33 cellular contexts compared by ENCODE assay signal in the genomic region with DNA sequence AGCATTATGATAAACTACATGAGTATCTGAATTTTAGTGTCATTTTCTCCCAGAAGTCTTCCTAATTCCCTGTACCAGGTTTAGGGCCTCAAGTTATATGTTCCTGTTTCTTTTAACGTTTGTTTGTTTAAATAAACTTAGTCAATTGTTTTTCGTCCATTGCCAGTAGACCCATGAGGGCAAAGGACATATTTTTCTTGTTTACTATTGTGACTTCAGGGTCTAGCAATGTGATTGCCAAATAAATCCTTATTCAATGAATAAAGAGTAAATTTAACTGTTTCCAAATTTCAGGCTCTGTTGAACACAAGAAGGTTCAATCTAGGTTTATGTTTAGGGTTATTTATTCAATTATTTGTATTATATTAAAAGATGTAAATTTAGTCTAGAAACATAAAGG.
"Had no signal": no experiment of that assay in that cellular context is flagged by ENCODE, and none has a peak within 500 bp of the region (broad histone marks: within the 10 kb centered on the region; RNA-seq: fewer than 3 reads in every experiment).

No MANE protein-coding gene starts in this region.

- ATAC-seq: activated naive CD4-positive, alpha-beta T cell treated with anti-CD3 and anti-CD28 coated beads, Interleukin-2, amount 50 U/mL, for 72 hours; activated naive CD8-positive, alpha-beta T cell treated with anti-CD3 and anti-CD28 coated beads, Interleukin-2, amount 50 U/mL, for 24 hours; activated T-cell treated with anti-CD3 and anti-CD28 coated beads, Interleukin-2, amount 50 U/mL, for 4 hours; activated T-cell treated with anti-CD3 and anti-CD28 coated beads, Interleukin-2, amount 50 U/mL, for 72 hours; activated T-helper 17 cell treated with anti-CD3 and anti-CD28 coated beads, Interleukin-2, amount 50 U/mL, for 72 hours; body of pancreas had no signal

- H3K27me3 ChIP-seq: adrenal gland, ascending aorta, body of pancreas, brain microvascular endothelial cell, breast epithelium, cardiac muscle cell had no signal

- H3K4me3 ChIP-seq: adrenal gland, ascending aorta, body of pancreas, breast epithelium, cardiac muscle cell had no signal

- H3K9me3 ChIP-seq: adrenal gland, ascending aorta, body of pancreas, breast epithelium had no signal

- H3K36me3 ChIP-seq: adrenal gland, ascending aorta, brain microvascular endothelial cell, breast epithelium, cardiac muscle cell had no signal

- H3K27ac ChIP-seq: adrenal gland, ascending aorta, body of pancreas, brain microvascular endothelial cell, breast epithelium, cardiac muscle cell had no signal

- H3K4me1 ChIP-seq: adrenal gland, ascending aorta, body of pancreas, breast epithelium had no signal

- FAIRE-seq: astrocyte, bronchial epithelial cell had no signal

- DNase-seq: activated effector memory CD4-positive, alpha-beta T cell treated with anti-CD3 and anti-CD28 coated beads, Interleukin-2, amount 50 U/mL, for 16 hours; activated effector memory CD4-positive, alpha-beta T cell treated with Interleukin-2 at 50 U/mL for 16 hours; activated gamma-delta T cell; activated gamma-delta T cell treated with Interleukin-2 at 50 U/mL for 16 hours; activated naive CD4-positive, alpha-beta T cell; activated naive CD4-positive, alpha-beta T cell treated with anti-CD3 and anti-CD28 coated beads for 36 hours; activated naive CD4-positive, alpha-beta T cell treated with anti-CD3 and anti-CD28 coated beads, Interleukin-2, amount 10 ng/mL, durations not matched to agents 7 days and 5 days; activated naive CD4-positive, alpha-beta T cell treated with anti-CD3 and anti-CD28 coated beads, Interleukin-2, amount 50 U/mL, for 16 hours; activated naive CD4-positive, alpha-beta T cell treated with Interleukin-2 at 50 U/mL for 16 hours; activated naive CD8-positive, alpha-beta T cell treated with anti-CD3 and anti-CD28 coated beads for 36 hours; activated naive CD8-positive, alpha-beta T cell treated with anti-CD3 and anti-CD28 coated beads, Interleukin-2, amount 10 ng/mL, durations not matched to agents 7 days and 5 days; activated naive CD8-positive, alpha-beta T cell treated with anti-CD3 and anti-CD28 coated beads, Interleukin-2, amount 50 U/mL, for 24 hours; activated T-cell treated with anti-CD3 and anti-CD28 coated beads, Interleukin-2, amount 50 U/mL, for 24 hours; activated T-cell treated with anti-CD3 and anti-CD28 coated beads, Interleukin-2, amount 50 U/mL, for 4 hours; activated T-cell treated with anti-CD3 and anti-CD28 coated beads, Interleukin-2, amount 50 U/mL, for 48 hours; activated T-cell treated with anti-CD3 and anti-CD28 coated beads, Interleukin-2, amount 50 U/mL, for 72 hours; adrenal gland; amniotic stem cell; amygdala; anterior cingulate cortex; aorta; body of pancreas; brain microvascular endothelial cell; caudate nucleus; central memory CD4-positive, alpha-beta T cell; cerebellar nuclear complex had no signal
